16 cellular contexts compared by ENCODE assay signal in the genomic region with DNA sequence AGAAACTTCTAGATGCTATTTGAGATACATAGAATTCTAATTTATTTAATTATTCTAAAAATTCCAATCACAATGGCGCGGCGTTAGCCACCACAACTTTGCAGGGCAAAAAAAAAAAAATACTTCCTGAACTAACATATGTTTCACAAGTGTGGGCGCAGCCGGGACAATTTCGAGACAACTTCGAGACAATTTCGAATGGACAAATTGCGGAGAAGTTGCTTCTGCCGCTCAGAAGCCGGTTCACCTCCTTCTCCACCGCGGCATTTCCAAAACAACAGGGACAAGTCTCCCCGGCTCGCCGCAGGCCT. TPM values are rescaled to one million over a fixed set of nuclear protein-coding genes. Genes with fewer than 3 reads are reported as not detected.
DNase-seq lines count a peak whose midpoint lies in the region; ATAC-seq and TF ChIP-seq lines count a peak whose summit lies in the region.
"Had no signal": no experiment of that assay in that cellular context is flagged by ENCODE, and none has a peak within 500 bp of the region (broad histone marks: within the 10 kb centered on the region; RNA-seq: fewer than 3 reads in every experiment).

No MANE protein-coding gene starts in this region.

- H3K4me1 ChIP-seq in HUES48 (ENCODE audit: control insufficient read depth, insufficient read depth, low read length) = peaks cover 33% of the 10 kb centered on the region
- peaks cover 37% of the 10 kb centered on the region for H3K4me1 ChIP-seq in ectodermal cell (ENCODE audit: control insufficient read depth, insufficient read depth, low read length)

- CTCF ChIA-PET in AG04449 (lab: Yijun Ruan, JAX) = interaction anchor here (1.1 to 1.4 kb wide), 2 partner anchors 12 to 20 kb away, joined by 3 read pairs; no protein-coding TSS in a partner anchor

- peaks cover 100% of the 10 kb centered on the region for H3K27me3 ChIP-seq in HUES48 (ENCODE audit: control insufficient read depth, insufficient read depth, low read length)
- peaks cover 100% of the 10 kb centered on the region for H3K27me3 ChIP-seq in ectodermal cell (ENCODE audit: control insufficient read depth, insufficient read depth, low read length, poor library complexity, severe bottlenecking)

- 1% methylated on average over 16 of the region's 16 CpGs for WGBS in ectodermal cell, 2 experiments

- H3K36me3 Mint-ChIP-seq in nephron (ENCODE audit: low read depth) = peaks cover 3% of the 10 kb centered on the region

- DNase-seq in AG04449 (ENCODE audit: low read depth, low spot score) = no peak
- DNase-seq in T1000 (lab: John Stamatoyannopoulos, UW) = no peak
- DNase-seq in DMS79 treated with DMSO at 0.1 percent for 48 hours (lab: John Stamatoyannopoulos, UW) = no peak
- DNase-seq in DMS153 (lab: John Stamatoyannopoulos, UW) = no peak
- DNase-seq: activated B cell treated with CpG ODN at 0.5 μM for 24 hours; activated T-cell treated with anti-CD3 and anti-CD28 coated beads for 4 hours; AML-193; NCI-H1930; NCI-H82; SIG-M5; stimulated activated CD4-positive, alpha-beta T cell treated with anti-CD3 and anti-CD28 coated beads, Interleukin-4, amount 100 ng/mL, for 24 hours; stimulated activated naive CD8-positive, alpha-beta T cell treated with anti-CD3 and anti-CD28 coated beads, Interleukin-15, Interleukin-2, amounts not matched to agents 100 U/mL and 50 U/mL, for 24 hours had no signal

- peak overlapping the region; percentile 81 to 88 (median 85) for H3K4me3 Mint-ChIP-seq in nephron
- H3K4me3 Mint-ChIP-seq: activated B cell treated with CpG ODN at 0.5 μM for 24 hours had no signal

- POLR2A ChIA-PET in AG04449 (lab: Yijun Ruan, JAX) = no interaction called here

- TF ChIP-seq CTCF in AG04449 (IDR thresholded peaks at IDR 0.05; ENCODE audit: insufficient read depth, low read length, missing control alignments) (no peak), nephron (IDR thresholded peaks at IDR 0.05; ENCODE audit: unreplicated experiment in 3 of 3) (no peak)

- H3K9me3 ChIP-seq in HUES48 (ENCODE audit: control insufficient read depth, insufficient read depth, low read length) (0 out of 2 replicates have a peak, but pooled peaks cover 2% of the 10 kb centered on the region), ectodermal cell (ENCODE audit: control insufficient read depth, low read length) (no peaks in the 10 kb centered on the region)

- H3K9me3 Mint-ChIP-seq in nephron = peaks cover under 1% of the 10 kb centered on the region

- no peak overlapping the region for H3K9ac ChIP-seq in HUES48 (ENCODE audit: low read depth, low read length)

- peaks cover 100% of the 10 kb centered on the region for H3K27me3 Mint-ChIP-seq in nephron (ENCODE audit: low read depth)

- H3K27ac Mint-ChIP-seq in nephron = no peak overlapping the region
- H3K27ac Mint-ChIP-seq: activated B cell treated with CpG ODN at 0.5 μM for 24 hours had no signal

- H3K27ac ChIP-seq in HUES48 (ENCODE audit: low read depth, low read length) = no peak overlapping the region
- no peak overlapping the region for H3K27ac ChIP-seq in ectodermal cell (ENCODE audit: insufficient read depth, low read depth, low read length, poor library complexity, severe bottlenecking)

- H3K36me3 ChIP-seq in HUES48 (ENCODE audit: control insufficient read depth, insufficient read depth, low read length) (no peaks in the 10 kb centered on the region), ectodermal cell (ENCODE audit: control insufficient read depth, insufficient read depth, low read length) (peaks cover 24% of the 10 kb centered on the region)

- ATAC-seq in GM21423 (IDR thresholded peaks at IDR 0.05; ENCODE audit: unreplicated experiment) = no peak
- ATAC-seq: stimulated activated naive CD8-positive, alpha-beta T cell treated with anti-CD3 and anti-CD28 coated beads, Interleukin-15, Interleukin-2, amounts not matched to agents 100 U/mL and 50 U/mL, for 24 hours had no signal

- peaks cover 41% of the 10 kb centered on the region for H3K4me1 Mint-ChIP-seq in nephron

- H3K4me3 ChIP-seq in AG04449 (ENCODE audit: low read depth, low read length) = peak overlapping the region; percentile 70
- peak overlapping the region; percentile 42; the same call in 1 of the 2 replicates for H3K4me3 ChIP-seq in HUES48 (ENCODE audit: low read depth, low read length)
- peak overlapping the region; percentile 74 for H3K4me3 ChIP-seq in ectodermal cell (ENCODE audit: insufficient read depth, low read depth, low read length)

RNA-seq across cellular contexts. Expression of gene PAX3, which starts 0.8 kb away (rescaled TPM):
- polyA plus RNA-seq in ectodermal cell (2013, experiment 1 of 4) = 164 TPM
- 167 TPM for polyA plus RNA-seq in ectodermal cell (2013, experiment 2 of 4)
- polyA plus RNA-seq in ectodermal cell (2013, experiment 3 of 4) = 111 TPM
- 125 TPM for polyA plus RNA-seq in ectodermal cell (2013, experiment 4 of 4)
